ENCODE assay signal across 8 cellular contexts in the genomic region with DNA sequence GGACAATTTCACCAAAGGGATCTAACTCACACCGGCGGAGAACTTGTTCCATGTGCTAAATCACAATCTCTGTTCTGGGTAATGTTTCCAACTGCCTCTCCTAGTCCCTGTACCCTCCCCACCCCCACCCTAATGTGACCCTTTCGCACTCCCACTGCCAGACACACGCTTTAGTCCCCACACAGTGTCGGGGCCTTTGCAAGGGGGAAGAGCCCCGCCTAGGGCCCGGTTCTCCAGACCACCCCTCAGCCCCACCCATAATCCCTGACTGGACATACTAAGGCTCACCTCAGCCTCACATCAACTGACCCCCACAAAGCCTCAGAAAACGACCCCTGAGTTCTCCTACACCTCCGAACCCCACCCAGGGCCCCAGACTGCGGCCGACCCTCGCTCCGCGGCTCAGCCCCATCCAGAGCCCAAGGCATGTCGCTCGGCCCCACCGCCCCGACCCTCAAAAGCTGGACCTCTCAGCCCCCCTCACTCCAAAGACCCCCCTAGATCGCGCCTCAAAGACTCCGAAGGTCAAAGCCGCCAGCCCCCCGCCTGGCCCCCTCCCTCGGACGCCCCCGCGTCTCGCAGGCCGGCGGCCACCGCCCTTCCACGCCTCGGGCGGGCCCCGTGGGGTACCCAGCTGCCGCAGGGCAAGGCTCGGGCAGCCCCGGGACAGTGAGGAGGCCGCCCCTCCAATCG.
A peak's percentile ranks its signal among the peaks of the same experiment; 100 is the strongest.
DNase-seq lines count a peak whose midpoint lies in the region; ATAC-seq and TF ChIP-seq lines count a peak whose summit lies in the region.

No MANE protein-coding gene starts in this region.

- H3K4me3 ChIP-seq in Caco-2 (ENCODE audit: low read depth, low read length), result peak overlapping the region; percentile 68
- H3K4me3 ChIP-seq in foreskin fibroblast (ENCODE audit: low read depth in 1 of 2, low read length in 2 of 2), result peak overlapping the region; percentile 73 to 86
- H3K4me3 ChIP-seq in neutrophil (ENCODE audit: low read depth in 1 of 2, low read length in 1 of 2), result peak overlapping the region; percentile 91 to 100

- H3K4me3 Mint-ChIP-seq in Caco-2 (ENCODE audit: unreplicated experiment), result peak overlapping the region; percentile 96

- peaks cover 41% of the 10 kb centered on the region for H3K36me3 Mint-ChIP-seq in Caco-2 (ENCODE audit: insufficient read depth, unreplicated experiment)

- no TSS peak for BruUV-seq in Caco-2 (replicated peaks; lab: Mats Ljungman, UMichigan)

- H3K9me3 ChIP-seq in Caco-2, result no peaks in the 10 kb centered on the region
- H3K9me3 ChIP-seq in neutrophil, result no peaks in the 10 kb centered on the region

- TF ChIP-seq CTCF in Caco-2 (IDR thresholded peaks at IDR 0.05; ENCODE audit: insufficient read depth in 1 of 2, low read depth in 1 of 2, low read length in 1 of 2, severe bottlenecking in 1 of 2, unreplicated experiment in 1 of 2) (no peak), foreskin fibroblast (IDR thresholded peaks at IDR 0.05; ENCODE audit: low read depth, low read length) (no peak), neutrophil (IDR thresholded peaks at IDR 0.05) (no peak)

- H3K9me3 Mint-ChIP-seq in Caco-2 (ENCODE audit: unreplicated experiment), result no peaks in the 10 kb centered on the region

- H3K27ac Mint-ChIP-seq in Caco-2 (ENCODE audit: unreplicated experiment), result peak overlapping the region; percentile 99

- peak; percentile 30 for ATAC-seq in GM19438 (IDR thresholded peaks at IDR 0.05; ENCODE audit: low read depth, unreplicated experiment)

- H3K27ac ChIP-seq in neutrophil, result peak overlapping the region; percentile 85

- intact Hi-C loops in Caco-2 (cut with micrococcal nuclease; ENCODE audit: unreplicated experiment), result loop anchor here (5.0 kb wide), 2 partner anchors 51 to 64 kb away; no protein-coding TSS in a partner anchor

- DNase-seq in Caco-2, result peak; percentile 34 to 42
- DNase-seq in HuH-7.5 (ENCODE audit: low spot score), result peak; percentile 19
- DNase-seq in activated T-cell treated with anti-CD3 and anti-CD28 coated beads for 24 hours (ENCODE audit: low read depth), result peak; percentile 4
- DNase-seq in foreskin fibroblast, result peak in 1 of 2 donors; percentile 52
- DNase-seq in NCI-H2171 treated with DMSO at 0.1 percent for 48 hours (lab: John Stamatoyannopoulos, UW), result no peak
- DNase-seq in effector CD4-positive, alpha-beta T cell, result no peak

- H3K27me3 ChIP-seq in Caco-2 (replicated peaks; ENCODE audit: control insufficient read depth, insufficient read depth, low read length) (no peaks in the 10 kb centered on the region), neutrophil (peaks cover 8% of the 10 kb centered on the region)

- H3K27me3 Mint-ChIP-seq in Caco-2 (ENCODE audit: insufficient read depth, unreplicated experiment), result no peaks in the 10 kb centered on the region

- H3K36me3 ChIP-seq in Caco-2 (ENCODE audit: control insufficient read depth, insufficient read depth, low read length) (no peaks in the 10 kb centered on the region), neutrophil (no peaks in the 10 kb centered on the region)

- H3K4me1 Mint-ChIP-seq in Caco-2 (ENCODE audit: low read depth, unreplicated experiment), result peaks cover 5% of the 10 kb centered on the region

- POLR2A ChIA-PET in Caco-2 (lab: Charles Lee), result interaction anchor here (0.5 to 2.0 kb wide), 14 partner anchors 13 to 470 kb away, joined by 3 to 20 read pairs (median 4); partner anchors contain the start of gene CDC25A

- CTCF ChIA-PET in Caco-2 (lab: Charles Lee), result interaction anchor here (0.6 to 2.2 kb wide), 9 partner anchors 8 to 828 kb away, joined by 3 to 24 read pairs (median 4); no protein-coding TSS in a partner anchor

- H3K4me1 ChIP-seq in Caco-2 (peaks cover 20% of the 10 kb centered on the region), neutrophil (ENCODE audit: control insufficient read depth in 1 of 2, insufficient read depth in 1 of 2, low read depth in 1 of 2, low read length in 1 of 2) (peaks cover 19 to 21% of the 10 kb centered on the region in 2 experiments)

Comparison
In these comparisons a context has a peak if more than half of its experiments do, and no peak if none do; other contexts are left out.
1. DNase-seq: peak in Caco-2 (2 of 2), HuH-7.5 (single experiment) and activated T-cell treated with anti-CD3 and anti-CD28 coated beads for 24 hours (single experiment); none in NCI-H2171 treated with DMSO at 0.1 percent for 48 hours (single experiment) and effector CD4-positive, alpha-beta T cell (single experiment).
2. Peak in every context shown above with its lines, with median percentiles within 50 percentile points of each other: H3K4me3 ChIP-seq.